ENCODE assay signal across 8 cellular contexts in genomic region chr9:35116898-35117551, GRCh38. TPM values are rescaled to one million over a fixed set of nuclear protein-coding genes. Genes with fewer than 3 reads are reported as not detected.
A peak's percentile ranks its signal among the peaks of the same experiment; 100 is the strongest.
DNase-seq lines count a peak whose midpoint lies in the region; ATAC-seq and TF ChIP-seq lines count a peak whose summit lies in the region.

No MANE protein-coding gene starts in this region.

- no peaks in the 10 kb centered on the region for H3K9me3 ChIP-seq in effector memory CD4-positive, alpha-beta T cell (ENCODE audit: control insufficient read depth, low read length)

- peaks cover 6% of the 10 kb centered on the region for H3K36me3 Mint-ChIP-seq in activated CD8-positive, alpha-beta T cell treated with anti-CD3 and anti-CD28 coated beads, Interleukin-2, amount 10 ng/mL, durations not matched to agents 7 days and 5 days (ENCODE audit: low read depth)
- no peaks in the 10 kb centered on the region for H3K36me3 Mint-ChIP-seq in memory B cell

- no peak overlapping the region; the same call in 1 of the 2 replicates for H3K4me3 ChIP-seq in HL-60 (replicated peaks; ENCODE audit: insufficient read depth, low read length)
- peak overlapping the region; percentile 61 for H3K4me3 ChIP-seq in effector memory CD4-positive, alpha-beta T cell (ENCODE audit: insufficient read depth, low read depth, low read length, poor library complexity, severe bottlenecking)

- H3K4me1 Mint-ChIP-seq in activated CD8-positive, alpha-beta T cell treated with anti-CD3 and anti-CD28 coated beads, Interleukin-2, amount 10 ng/mL, durations not matched to agents 7 days and 5 days (ENCODE audit: low read depth), result peaks cover 36% of the 10 kb centered on the region
- H3K4me1 Mint-ChIP-seq in memory B cell, result peaks cover 30% of the 10 kb centered on the region

- no peaks in the 10 kb centered on the region for H3K36me3 ChIP-seq in effector memory CD4-positive, alpha-beta T cell (ENCODE audit: control insufficient read depth, insufficient read depth, low read length)

- H3K9me3 Mint-ChIP-seq in activated CD8-positive, alpha-beta T cell treated with anti-CD3 and anti-CD28 coated beads, Interleukin-2, amount 10 ng/mL, durations not matched to agents 7 days and 5 days (ENCODE audit: insufficient read depth), result no peaks in the 10 kb centered on the region
- no peaks in the 10 kb centered on the region for H3K9me3 Mint-ChIP-seq in memory B cell

- H3K27me3 Mint-ChIP-seq in activated CD8-positive, alpha-beta T cell treated with anti-CD3 and anti-CD28 coated beads, Interleukin-2, amount 10 ng/mL, durations not matched to agents 7 days and 5 days (ENCODE audit: low read depth), result no peaks in the 10 kb centered on the region
- peaks cover 4% of the 10 kb centered on the region for H3K27me3 Mint-ChIP-seq in memory B cell

- CTCF ChIA-PET in activated CD8-positive, alpha-beta T cell treated with anti-CD3 and anti-CD28 coated beads, Interleukin-2, amount 10 ng/mL, durations not matched to agents 7 days and 5 days (lab: Charles Lee), result interaction anchor here (0.6 to 6.7 kb wide), 29 partner anchors 10 to 1103 kb away, joined by 3 to 77 read pairs (median 3); partner anchors contain the start of genes PIGO and STOML2

- peaks cover 34% of the 10 kb centered on the region for H3K4me1 ChIP-seq in effector memory CD4-positive, alpha-beta T cell (ENCODE audit: control insufficient read depth, insufficient read depth, low read length, poor library complexity, severe bottlenecking)

- H3K27ac ChIP-seq in C4-2B, result peak overlapping the region; percentile 60
- H3K27ac ChIP-seq in HL-60 (replicated peaks), result no peak overlapping the region
- H3K27ac ChIP-seq in effector memory CD4-positive, alpha-beta T cell (ENCODE audit: insufficient read depth, low read length, poor library complexity, severe bottlenecking), result peak overlapping the region; percentile 78

- TF ChIP-seq CTCF in C4-2B (conservative IDR thresholded peaks at IDR 0.05) (peak; percentile 98), HL-60 (IDR thresholded peaks at IDR 0.05; ENCODE audit: insufficient read depth, low read length) (peak; percentile 87)

- ATAC-seq in GM19395 (IDR thresholded peaks at IDR 0.05; ENCODE audit: unreplicated experiment) (peak; percentile 53), memory B cell (ENCODE audit: low read depth) (peak; percentile 69)
- ATAC-seq in activated CD8-positive, alpha-beta T cell treated with anti-CD3 and anti-CD28 coated beads, Interleukin-2, amount 10 ng/mL, durations not matched to agents 7 days and 5 days, result peak; percentile 56

- no peaks in the 10 kb centered on the region for H3K27me3 ChIP-seq in HL-60 (ENCODE audit: insufficient read depth, poor library complexity, severe bottlenecking)
- H3K27me3 ChIP-seq in effector memory CD4-positive, alpha-beta T cell (replicated peaks; ENCODE audit: control insufficient read depth, insufficient read depth, low read length, poor library complexity, severe bottlenecking), result no peaks in the 10 kb centered on the region

- H3K27ac Mint-ChIP-seq in activated CD8-positive, alpha-beta T cell treated with anti-CD3 and anti-CD28 coated beads, Interleukin-2, amount 10 ng/mL, durations not matched to agents 7 days and 5 days, result peak overlapping the region; percentile 92
- H3K27ac Mint-ChIP-seq in memory B cell, result peak overlapping the region; percentile 90

- DNase-seq in HL-60 (ENCODE audit: low read depth in 1 of 2, low spot score in 1 of 2) (peak; percentile 76 to 91), NCI-H82 treated with DMSO at 0.1 percent for 48 hours (lab: John Stamatoyannopoulos, UW; ENCODE audit: unreplicated experiment) (peak; percentile 83), memory B cell (ENCODE audit: low spot score in 2 of 2) (peak; percentile 85 to 87)
- DNase-seq in activated CD8-positive, alpha-beta T cell treated with anti-CD3 and anti-CD28 coated beads, Interleukin-2, amount 10 ng/mL, durations not matched to agents 7 days and 5 days, result peak; percentile 95
- peak; percentile 74 to 82 (median 74) for DNase-seq in effector memory CD4-positive, alpha-beta T cell
- DNase-seq in stimulated activated CD8-positive, alpha-beta memory T cell treated with anti-CD3 and anti-CD28 coated beads, Interleukin-12 subunit alpha, Interleukin-12 subunit beta, amount 100 ng/mL, for 1 hour (ENCODE audit: low read depth), result peak; percentile 83

- POLR2A ChIA-PET in activated CD8-positive, alpha-beta T cell treated with anti-CD3 and anti-CD28 coated beads, Interleukin-2, amount 10 ng/mL, durations not matched to agents 7 days and 5 days (lab: Charles Lee), result interaction anchor here (1.3 kb wide), 1 partner anchor 142 kb away, joined by 4 read pairs; no protein-coding TSS in a partner anchor

- peak overlapping the region; percentile 95 for H3K4me3 Mint-ChIP-seq in activated CD8-positive, alpha-beta T cell treated with anti-CD3 and anti-CD28 coated beads, Interleukin-2, amount 10 ng/mL, durations not matched to agents 7 days and 5 days
- peak overlapping the region; percentile 91 for H3K4me3 Mint-ChIP-seq in memory B cell

RNA-seq across cellular contexts. Expression of gene ATOSB, which starts 1.4 kb away (rescaled TPM):
- total RNA-seq in activated CD8-positive, alpha-beta T cell treated with anti-CD3 and anti-CD28 coated beads, Interleukin-2, amount 10 ng/mL, durations not matched to agents 7 days and 5 days, result 10 to 100 TPM; 14.5 to 17.0 TPM

RNA-seq across cellular contexts. Expression of gene STOML2, which starts 14.1 kb away (rescaled TPM):
- total RNA-seq in activated CD8-positive, alpha-beta T cell treated with anti-CD3 and anti-CD28 coated beads, Interleukin-2, amount 10 ng/mL, durations not matched to agents 7 days and 5 days, result 100 to 1,000 TPM; 130 to 138 TPM

RNA-seq across cellular contexts. Expression of gene PIGO, which starts 20.6 kb away (rescaled TPM):
- 10 to 100 TPM; 22.6 to 23.0 TPM for total RNA-seq in activated CD8-positive, alpha-beta T cell treated with anti-CD3 and anti-CD28 coated beads, Interleukin-2, amount 10 ng/mL, durations not matched to agents 7 days and 5 days

RNA-seq across cellular contexts. Expression of gene FANCG, which starts 37.3 kb away (rescaled TPM):
- total RNA-seq in activated CD8-positive, alpha-beta T cell treated with anti-CD3 and anti-CD28 coated beads, Interleukin-2, amount 10 ng/mL, durations not matched to agents 7 days and 5 days, result 100 to 1,000 TPM; 125 to 136 TPM

RNA-seq across cellular contexts. Expression of gene VCP, which starts 44.6 kb away (rescaled TPM):
- 100 to 1,000 TPM; 214 to 217 TPM for total RNA-seq in activated CD8-positive, alpha-beta T cell treated with anti-CD3 and anti-CD28 coated beads, Interleukin-2, amount 10 ng/mL, durations not matched to agents 7 days and 5 days
